6 cellular contexts compared by ENCODE assay signal in genomic region chr12:57429473-57430116, GRCh38. TPM values are rescaled to one million over a fixed set of nuclear protein-coding genes. Genes with fewer than 3 reads are reported as not detected.
A peak's percentile ranks its signal among the peaks of the same experiment; 100 is the strongest.
DNase-seq lines count a peak whose midpoint lies in the region; ATAC-seq lines count a peak whose summit lies in the region.

No MANE protein-coding gene starts in this region.

- POLR2A ChIA-PET in activated CD4-positive, alpha-beta memory T cell treated with anti-CD3 and anti-CD28 coated beads for 36 hours (lab: Charles Lee) = interaction anchor here (0.5 to 1.5 kb wide), 8 partner anchors 8 to 50 kb away, joined by 3 to 4 read pairs (median 3); partner anchors contain the start of genes ARHGAP9 and INHBE

- H3K27ac Mint-ChIP-seq in activated CD4-positive, alpha-beta memory T cell treated with anti-CD3 and anti-CD28 coated beads for 36 hours = peak overlapping the region; percentile 97

- peak overlapping the region; percentile 78 for H3K27ac ChIP-seq in mesenchymal stem cell (ENCODE audit: low read length, poor library complexity, severe bottlenecking)

- H3K79me1 ChIP-seq in mesenchymal stem cell (replicated peaks; ENCODE audit: low read length, poor library complexity, severe bottlenecking) = peaks cover 8% of the 10 kb centered on the region

- H2AFZ ChIP-seq in mesenchymal stem cell (ENCODE audit: low read depth, low read length) = no peak overlapping the region

- 54% methylated on average over 7 of the region's 9 CpGs for WGBS in mesenchymal stem cell

- H3K9me3 Mint-ChIP-seq in activated CD4-positive, alpha-beta memory T cell treated with anti-CD3 and anti-CD28 coated beads for 36 hours = no peaks in the 10 kb centered on the region

- H3K4me1 ChIP-seq in mesenchymal stem cell (ENCODE audit: control insufficient read depth, insufficient read depth, low read depth, low read length) = peaks cover 4% of the 10 kb centered on the region

- no peak overlapping the region for H3K4ac ChIP-seq in mesenchymal stem cell (ENCODE audit: low read depth in 1 of 2, low read length in 2 of 2)

- H4K8ac ChIP-seq in mesenchymal stem cell (ENCODE audit: low read length) = no peak overlapping the region

- intact Hi-C loops in activated CD4-positive, alpha-beta memory T cell treated with anti-CD3 and anti-CD28 coated beads for 36 hours (cut with micrococcal nuclease) = loop anchor here (1.0 to 2.0 kb wide), 3 partner anchors 23 to 93 kb away; partner anchors contain the start of gene MBD6

- peak overlapping the region in 1 of 2 experiments; percentile 54 for H3K18ac ChIP-seq in mesenchymal stem cell (ENCODE audit: low read depth in 1 of 2, low read length in 2 of 2)

- peaks cover 35% of the 10 kb centered on the region for H3K4me1 Mint-ChIP-seq in activated CD4-positive, alpha-beta memory T cell treated with anti-CD3 and anti-CD28 coated beads for 36 hours (ENCODE audit: low read depth)

- H2AK5ac ChIP-seq in mesenchymal stem cell (ENCODE audit: low read length, severe bottlenecking) = no peak overlapping the region

- H2BK15ac ChIP-seq in mesenchymal stem cell (ENCODE audit: low read depth, poor library complexity, severe bottlenecking) = no peak overlapping the region

- no peak overlapping the region for H2BK120ac ChIP-seq in mesenchymal stem cell (ENCODE audit: low read depth, low read length)

- no peak overlapping the region for H4K91ac ChIP-seq in mesenchymal stem cell (ENCODE audit: low read length)

- H3K14ac ChIP-seq in mesenchymal stem cell (ENCODE audit: low read length in 2 of 2) = no peak overlapping the region

- peaks cover 5% of the 10 kb centered on the region for H3K36me3 Mint-ChIP-seq in activated CD4-positive, alpha-beta memory T cell treated with anti-CD3 and anti-CD28 coated beads for 36 hours

- H3K36me3 ChIP-seq in mesenchymal stem cell (ENCODE audit: control insufficient read depth in 1 of 2, insufficient read depth in 2 of 2, low read depth in 1 of 2, low read length in 2 of 2) = peaks cover 3 to 6% of the 10 kb centered on the region in 2 experiments

- H3K27me3 Mint-ChIP-seq in activated CD4-positive, alpha-beta memory T cell treated with anti-CD3 and anti-CD28 coated beads for 36 hours = no peaks in the 10 kb centered on the region

- peak overlapping the region; percentile 97 for H3K4me3 Mint-ChIP-seq in activated CD4-positive, alpha-beta memory T cell treated with anti-CD3 and anti-CD28 coated beads for 36 hours

- no peaks in the 10 kb centered on the region for H3K27me3 ChIP-seq in mesenchymal stem cell (ENCODE audit: control insufficient read depth in 1 of 2, insufficient read depth in 1 of 2, low read length in 2 of 2)

- CTCF ChIA-PET in activated CD4-positive, alpha-beta memory T cell treated with anti-CD3 and anti-CD28 coated beads for 36 hours (lab: Charles Lee) = interaction anchor here (0.5 to 1.4 kb wide), 8 partner anchors 23 to 187 kb away, joined by 3 to 8 read pairs (median 4); partner anchors contain the start of genes GLI1 and INHBE

- H3K9ac ChIP-seq in mesenchymal stem cell (ENCODE audit: low read length) = peak overlapping the region; percentile 92

- peak overlapping the region in 1 of 2 experiments; percentile 88 for H3K4me3 ChIP-seq in mesenchymal stem cell (ENCODE audit: insufficient read depth in 1 of 2, low read depth in 1 of 2, low read length in 2 of 2)

- peak overlapping the region; percentile 81 for H3K4me2 ChIP-seq in mesenchymal stem cell (ENCODE audit: low read length, poor library complexity, severe bottlenecking)

- H2BK5ac ChIP-seq in mesenchymal stem cell (ENCODE audit: low read depth, low read length, poor library complexity, severe bottlenecking) = no peak overlapping the region

- H3K9me3 ChIP-seq in mesenchymal stem cell (ENCODE audit: control insufficient read depth, low read length) = no peaks in the 10 kb centered on the region

- no peak overlapping the region for H2BK12ac ChIP-seq in mesenchymal stem cell (ENCODE audit: low read length in 2 of 2)

- no peak for ATAC-seq in GM18858 (IDR thresholded peaks at IDR 0.05; ENCODE audit: unreplicated experiment)

- DNase-seq in GM03348 (ENCODE audit: low spot score) (peak; percentile 14), mesenchymal stem cell (no peak), dedifferentiated amniotic fluid mesenchymal stem cell (ENCODE audit: extremely low spot score) (no peak), KG1 (lab: John Stamatoyannopoulos, UW) (no peak)
- DNase-seq in activated CD4-positive, alpha-beta memory T cell treated with anti-CD3 and anti-CD28 coated beads for 36 hours = no peak

- no peak overlapping the region for H3K23ac ChIP-seq in mesenchymal stem cell (ENCODE audit: low read length in 2 of 2)

RNA-seq across cellular contexts. Expression of gene R3HDM2, which starts 1.2 kb away (rescaled TPM):
- 10 to 100 TPM; 42.2 to 51.4 TPM for total RNA-seq in activated CD4-positive, alpha-beta memory T cell treated with anti-CD3 and anti-CD28 coated beads for 36 hours
- polyA plus RNA-seq in mesenchymal stem cell (2013, experiment 1 of 2) = 22.2 TPM
- 21.6 TPM for polyA plus RNA-seq in mesenchymal stem cell (2013, experiment 2 of 2)

RNA-seq across cellular contexts. Expression of gene INHBC, which starts 5.0 kb away (rescaled TPM):
- not detected for total RNA-seq in activated CD4-positive, alpha-beta memory T cell treated with anti-CD3 and anti-CD28 coated beads for 36 hours
- 0.04 TPM for polyA plus RNA-seq in mesenchymal stem cell (2013, experiment 1 of 2)
- polyA plus RNA-seq in mesenchymal stem cell (2013, experiment 2 of 2) = not detected

RNA-seq across cellular contexts. Expression of gene INHBE, which starts 25.5 kb away (rescaled TPM):
- total RNA-seq in activated CD4-positive, alpha-beta memory T cell treated with anti-CD3 and anti-CD28 coated beads for 36 hours = under 1 TPM; 0.34 to 0.69 TPM
- 1.5 TPM for polyA plus RNA-seq in mesenchymal stem cell (2013, experiment 1 of 2)
- polyA plus RNA-seq in mesenchymal stem cell (2013, experiment 2 of 2) = 1.7 TPM

RNA-seq across cellular contexts. Expression of gene GLI1, which starts 30.0 kb away (rescaled TPM):
- total RNA-seq in activated CD4-positive, alpha-beta memory T cell treated with anti-CD3 and anti-CD28 coated beads for 36 hours = under 1 TPM in 1 of 2 experiments, not detected in 1; 0.07 TPM
- polyA plus RNA-seq in mesenchymal stem cell (2013, experiment 1 of 2) = 4.8 TPM
- 3.2 TPM for polyA plus RNA-seq in mesenchymal stem cell (2013, experiment 2 of 2)

RNA-seq across cellular contexts. Expression of gene ARHGAP9, which starts 50.1 kb away (rescaled TPM):
- 10 to 100 TPM; 78.9 to 88.4 TPM for total RNA-seq in activated CD4-positive, alpha-beta memory T cell treated with anti-CD3 and anti-CD28 coated beads for 36 hours
- polyA plus RNA-seq in mesenchymal stem cell (2013, experiment 1 of 2) = 0.07 TPM
- polyA plus RNA-seq in mesenchymal stem cell (2013, experiment 2 of 2) = 0.12 TPM
